8 cellular contexts compared by ENCODE assay signal in the genomic region with DNA sequence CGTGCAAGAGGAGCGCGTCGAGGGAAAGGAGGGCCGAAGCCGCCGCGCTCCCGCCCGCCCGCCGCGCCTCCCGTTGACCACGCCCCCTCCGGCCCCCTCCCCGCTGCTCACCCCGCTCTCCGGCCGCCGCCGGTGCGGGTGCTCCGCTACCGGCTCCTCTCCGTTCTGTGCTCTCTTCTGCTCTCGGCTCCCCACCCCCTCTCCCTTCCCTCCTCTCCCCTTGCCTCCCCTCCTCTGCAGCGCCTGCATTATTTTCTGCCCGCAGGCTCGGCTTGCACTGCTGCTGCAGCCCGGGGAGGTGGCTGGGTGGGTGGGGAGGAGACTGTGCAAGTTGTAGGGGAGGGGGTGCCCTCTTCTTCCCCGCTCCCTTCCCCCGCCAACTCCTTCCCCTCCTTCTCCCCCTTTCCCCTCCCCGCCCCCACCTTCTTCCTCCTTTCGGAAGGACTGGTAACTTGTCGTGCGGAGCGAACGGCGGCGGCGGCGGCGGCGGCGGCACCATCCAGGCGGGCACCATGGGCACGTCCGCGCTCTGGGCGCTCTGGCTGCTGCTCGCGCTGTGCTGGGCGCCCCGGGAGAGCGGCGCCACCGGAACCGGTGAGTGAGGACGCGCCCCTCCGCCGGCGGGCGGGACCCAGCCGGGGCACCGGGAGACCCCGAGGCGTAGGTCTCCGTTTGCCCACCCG. TPM values are rescaled to one million over a fixed set of nuclear protein-coding genes. Genes with fewer than 3 reads are reported as not detected.
DNase-seq lines count a peak whose midpoint lies in the region; ATAC-seq and TF ChIP-seq lines count a peak whose summit lies in the region.

TSS of gene VLDLR (plus strand) at position 110 of the 683 bp plus-strand sequence. CDS start at position 513, 403 bp downstream.

- H3K4me3 Mint-ChIP-seq in activated naive CD8-positive, alpha-beta T cell treated with anti-CD3 and anti-CD28 coated beads for 36 hours: peak within 1 kb of the TSS; percentile 88

- TF ChIP-seq CTCF in ovary (IDR thresholded peaks at IDR 0.05): no peak

- H3K9me3 Mint-ChIP-seq in activated naive CD8-positive, alpha-beta T cell treated with anti-CD3 and anti-CD28 coated beads for 36 hours: no peaks in the 10 kb centered on the region

- H2AFZ ChIP-seq in ACC112 (ENCODE audit: low read length, unreplicated experiment): peak within 1 kb of the TSS; percentile 76

- DNase-seq in NCI-H774 (lab: John Stamatoyannopoulos, UW): peak; percentile 73
- DNase-seq in activated naive CD8-positive, alpha-beta T cell treated with anti-CD3 and anti-CD28 coated beads for 36 hours: no peak
- DNase-seq in cardiac septum (ENCODE audit: low spot score): peak; percentile 81
- peak; percentile 75 to 86 (median 84) for DNase-seq in ovary
- no peak for DNase-seq in H4 (ENCODE audit: low spot score)

- no peak for TF ChIP-seq POLR2A in ovary (IDR thresholded peaks at IDR 0.05)

- peaks cover 10% of the 10 kb centered on the region for H3K36me3 Mint-ChIP-seq in activated naive CD8-positive, alpha-beta T cell treated with anti-CD3 and anti-CD28 coated beads for 36 hours

- peak within 1 kb of the TSS; percentile 86 for H3K27ac Mint-ChIP-seq in activated naive CD8-positive, alpha-beta T cell treated with anti-CD3 and anti-CD28 coated beads for 36 hours

- H3K27me3 ChIP-seq in ACC112 (ENCODE audit: insufficient read depth, low read length) (peaks cover 20% of the 10 kb centered on the region), ovary (no peaks in the 10 kb centered on the region)

- peak within 1 kb of the TSS; percentile 84 for H3K4me3 ChIP-seq in ACC112 (ENCODE audit: low read depth, low read length)
- peak within 1 kb of the TSS; percentile 86 for H3K4me3 ChIP-seq in ovary

- peaks cover 11% of the 10 kb centered on the region for H3K4me1 Mint-ChIP-seq in activated naive CD8-positive, alpha-beta T cell treated with anti-CD3 and anti-CD28 coated beads for 36 hours

- intact Hi-C loops in cardiac septum (cut with DNase I): loop anchor here (2.0 to 10.0 kb wide), 5 partner anchors 51 to 457 kb away; no protein-coding TSS in a partner anchor
- intact Hi-C loops in ovary (cut with DNase I): loop anchor here (5.0 to 10.0 kb wide), 10 partner anchors 105 to 497 kb away; no protein-coding TSS in a partner anchor

- no peaks in the 10 kb centered on the region for H3K79me2 ChIP-seq in ACC112 (ENCODE audit: control insufficient read depth, insufficient read depth, low read length, unreplicated experiment)

- no peaks in the 10 kb centered on the region for H3K9me3 ChIP-seq in ovary

- 0 to 1% (median 0%) methylated on average over 40 to 68 of the region's 71 CpGs for WGBS in ovary, 3 donors

- H3K27me3 Mint-ChIP-seq in activated naive CD8-positive, alpha-beta T cell treated with anti-CD3 and anti-CD28 coated beads for 36 hours: peaks cover 77% of the 10 kb centered on the region

- H3K27ac ChIP-seq in ACC112 (ENCODE audit: low read depth, low read length): no peak within 1 kb of the TSS
- H3K27ac ChIP-seq in ovary: peak within 1 kb of the TSS; percentile 91 to 95

- H3K36me3 ChIP-seq in ACC112 (ENCODE audit: insufficient read depth, low read length) (no peaks in the 10 kb centered on the region), ovary (no peaks in the 10 kb centered on the region)

- ATAC-seq in GM18498 (IDR thresholded peaks at IDR 0.05; ENCODE audit: unreplicated experiment) (peak; percentile 48), HG03045 (IDR thresholded peaks at IDR 0.05; ENCODE audit: unreplicated experiment) (peak; percentile 43)

- no peaks in the 10 kb centered on the region for H3K4me1 ChIP-seq in ACC112 (ENCODE audit: control insufficient read depth, insufficient read depth, low read length, unreplicated experiment)
- H3K4me1 ChIP-seq in ovary (ENCODE audit: insufficient read depth): peaks cover 3% of the 10 kb centered on the region

- no peak for TF ChIP-seq EP300 in ovary (IDR thresholded peaks at IDR 0.05)

RNA-seq across cellular contexts. Expression of gene VLDLR, which starts in this region (rescaled TPM):
- 1 to 10 TPM; 8.7 to 9.3 TPM for total RNA-seq in activated naive CD8-positive, alpha-beta T cell treated with anti-CD3 and anti-CD28 coated beads for 36 hours
- total RNA-seq in cardiac septum (127 TPM), ovary (100 to 1,000 TPM in 4 of 7 donors, 10 to 100 TPM in 3; 37.3 to 232 (median 105) TPM)
- 10 to 100 TPM; 49.6 to 77.4 TPM for polyA plus RNA-seq in ovary
- 4.9 and 7.8 TPM in 2 replicates for total RNA-seq in H4 (2014; rRNA removed; shearing (Covaris generic))

Comparison
In these comparisons a context has a peak if more than half of its experiments do, and no peak if none do; other contexts are left out.
1. DNase-seq: peak in NCI-H774 (single experiment), cardiac septum (single experiment) and ovary (5 of 5); none in activated naive CD8-positive, alpha-beta T cell treated with anti-CD3 and anti-CD28 coated beads for 36 hours (single experiment) and H4 (single experiment).